14 cellular contexts compared by ENCODE assay signal in the genomic region with DNA sequence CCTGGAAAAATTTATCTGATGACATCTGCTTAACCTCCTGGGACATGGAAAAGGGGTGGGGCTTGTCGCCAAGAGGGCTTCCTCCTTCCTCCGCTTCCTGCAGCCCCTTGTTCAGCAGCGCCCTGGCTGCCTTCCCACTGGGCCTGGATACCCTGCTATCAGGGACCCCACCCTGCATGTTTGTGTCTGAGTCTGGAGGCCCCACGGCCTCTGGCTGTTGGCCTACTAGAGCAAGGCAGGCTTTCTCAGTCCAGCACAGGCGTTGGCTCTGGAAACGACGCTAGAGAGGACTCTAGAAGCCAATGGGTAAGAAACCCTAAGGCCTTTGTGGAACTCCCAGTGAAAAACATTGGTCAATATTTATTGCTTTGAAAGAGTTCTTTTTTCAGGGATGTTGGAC.
DNase-seq lines count a peak whose midpoint lies in the region; ATAC-seq, FAIRE-seq and TF ChIP-seq lines count a peak whose summit lies in the region.
"Had no signal": no experiment of that assay in that cellular context is flagged by ENCODE, and none has a peak within 500 bp of the region (broad histone marks: within the 10 kb centered on the region; RNA-seq: fewer than 3 reads in every experiment).

No MANE protein-coding gene starts in this region.

- POLR2A ChIA-PET in AG04450 (lab: Yijun Ruan, JAX) (no interaction called here), endothelial cell of umbilical vein (lab: Charles Lee) (no interaction called here)

- DNase-seq in AG04450 (ENCODE audit: low read depth, low spot score), result no peak
- peak; percentile 54 for DNase-seq in endothelial cell of umbilical vein (ENCODE audit: low read depth, low spot score)
- peak; percentile 42 for DNase-seq in left kidney (ENCODE audit: low read depth, low spot score)
- peak; percentile 73 for DNase-seq in sciatic nerve (ENCODE audit: low spot score)
- no peak for DNase-seq in SKM-1 treated with dmso at 0.1 percent for 144 hours (lab: John Stamatoyannopoulos, UW; ENCODE audit: unreplicated experiment)
- no peak for DNase-seq in D721Med (ENCODE audit: insufficient read length, low spot score)
- DNase-seq: activated naive CD8-positive, alpha-beta T cell treated with anti-CD3 and anti-CD28 coated beads, Interleukin-2, amount 10 ng/mL, durations not matched to agents 7 days and 5 days; COR-L47; naive thymus-derived CD4-positive, alpha-beta T cell; NCI-H2171 treated with DMSO at 0.1 percent for 48 hours; stimulated activated naive CD8-positive, alpha-beta T cell treated with anti-CD3 and anti-CD28 coated beads, Interleukin-15, amount 100 ng/mL, for 72 hours; SW 1271 had no signal

- H2AFZ ChIP-seq in endothelial cell of umbilical vein (ENCODE audit: low read depth, low read length), result peak overlapping the region; percentile 60

- no peaks in the 10 kb centered on the region for H3K9me1 ChIP-seq in endothelial cell of umbilical vein (replicated peaks; ENCODE audit: control insufficient read depth, extremely low read depth, insufficient read depth, low read length)

- no peak overlapping the region for H3K4me3 ChIP-seq in AG04450 (ENCODE audit: low read depth, low read length)
- no peak overlapping the region for H3K4me3 ChIP-seq in endothelial cell of umbilical vein (replicated peaks in 1 of 3; ENCODE audit: insufficient read depth in 1 of 3, low read depth in 1 of 3, low read length in 3 of 3)

- no TSS peak for BruUV-seq in endothelial cell of umbilical vein (replicated peaks; lab: Mats Ljungman, UMichigan)

- TF ChIP-seq POLR2A in endothelial cell of umbilical vein (IDR thresholded peaks at IDR 0.05; ENCODE audit: low read depth, low read length), result no peak

- H3K9me3 ChIP-seq in AG04450 (ENCODE audit: control insufficient read depth, insufficient read depth, low read length) (no peaks in the 10 kb centered on the region), endothelial cell of umbilical vein (replicated peaks; ENCODE audit: control insufficient read depth, insufficient read depth, low read length) (no peaks in the 10 kb centered on the region)

- H4K20me1 ChIP-seq in endothelial cell of umbilical vein (replicated peaks; ENCODE audit: control insufficient read depth, extremely low read depth, insufficient read depth, low read length), result no peaks in the 10 kb centered on the region

- H3K4me2 ChIP-seq in endothelial cell of umbilical vein (ENCODE audit: insufficient read depth, low read length), result no peak overlapping the region

- FAIRE-seq in endothelial cell of umbilical vein (lab: Jason Lieb, UNC) (no peak), D721Med (lab: Jason Lieb, UNC) (no peak)

- H3K4me1 ChIP-seq in endothelial cell of umbilical vein (ENCODE audit: control insufficient read depth, extremely low read depth, insufficient read depth, low read length), result peaks cover 6% of the 10 kb centered on the region

- no peaks in the 10 kb centered on the region for H3K79me2 ChIP-seq in endothelial cell of umbilical vein (ENCODE audit: control insufficient read depth, insufficient read depth, low read length)

- H3K36me3 ChIP-seq in endothelial cell of umbilical vein (ENCODE audit: control insufficient read depth in 2 of 2, extremely low read depth in 1 of 2, insufficient read depth in 2 of 2, low read length in 2 of 2), result no peaks in the 10 kb centered on the region

- ATAC-seq in sciatic nerve, result peak; percentile 81
- no peak for ATAC-seq in GM21447 (IDR thresholded peaks at IDR 0.05; ENCODE audit: unreplicated experiment)
- ATAC-seq in GM18870 (IDR thresholded peaks at IDR 0.05; ENCODE audit: unreplicated experiment), result no peak
- ATAC-seq: naive thymus-derived CD4-positive, alpha-beta T cell; stimulated activated naive CD8-positive, alpha-beta T cell treated with anti-CD3 and anti-CD28 coated beads, Interleukin-15, amount 100 ng/mL, for 72 hours had no signal

- TF ChIP-seq CTCF in AG04450 (IDR thresholded peaks at IDR 0.05; ENCODE audit: low read depth, low read length) (no peak), endothelial cell of umbilical vein (IDR thresholded peaks at IDR 0.05; ENCODE audit: extremely low read depth in 1 of 2, insufficient read depth in 1 of 2, low read depth in 1 of 2, low read length in 2 of 2) (no peak), D721Med (IDR thresholded peaks at IDR 0.05; ENCODE audit: insufficient read depth, missing control alignments) (no peak)

- dilution Hi-C loops in endothelial cell of umbilical vein (cut with MboI; ENCODE audit: extremely low pct_ligation_motif_present, low sequenced_read_pairs), result no loop called here

- no peak overlapping the region for H3K9ac ChIP-seq in endothelial cell of umbilical vein (replicated peaks; ENCODE audit: extremely low read depth, insufficient read depth, low read length)

- no peaks in the 10 kb centered on the region for H3K27me3 ChIP-seq in AG04450 (ENCODE audit: control insufficient read depth, insufficient read depth, low read length)
- no peaks in the 10 kb centered on the region for H3K27me3 ChIP-seq in endothelial cell of umbilical vein (ENCODE audit: control insufficient read depth in 2 of 2, insufficient read depth in 2 of 2, low read length in 2 of 2)

- intact Hi-C loops in endothelial cell of umbilical vein (cut with micrococcal nuclease), result no loop called here
- intact Hi-C loops in sciatic nerve (cut with DNase I), result no loop called here

- H3K27ac ChIP-seq in AG04450 (ENCODE audit: low read depth, low read length), result peak overlapping the region; percentile 12
- H3K27ac ChIP-seq in endothelial cell of umbilical vein (ENCODE audit: insufficient read depth, low read depth, low read length), result no peak overlapping the region

- CTCF ChIA-PET in AG04450 (lab: Charles Lee), result no interaction called here
- CTCF ChIA-PET in endothelial cell of umbilical vein (lab: Charles Lee), result no interaction called here

TF ChIP-seq in endothelial cell of umbilical vein, 7 proteins besides CTCF, POLR2A, EP300 and RAD21:
- TF ChIP-seq, protein P1, sequence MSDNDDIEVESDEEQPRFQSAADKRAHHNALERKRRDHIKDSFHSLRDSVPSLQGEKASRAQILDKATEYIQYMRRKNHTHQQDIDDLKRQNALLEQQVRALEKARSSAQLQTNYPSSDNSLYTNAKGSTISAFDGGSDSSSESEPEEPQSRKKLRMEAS (IDR thresholded peaks at IDR 0.05; ENCODE audit: insufficient read depth, insufficient read length), result no peak
- TF ChIP-seq MYC (IDR thresholded peaks at IDR 0.05; ENCODE audit: low read depth, low read length), result no peak
- no peak for TF ChIP-seq EZH2 (IDR thresholded peaks at IDR 0.05; ENCODE audit: borderline replicate concordance, low read depth, low read length, severe bottlenecking)
- no peak for TF ChIP-seq GATA2 (IDR thresholded peaks at IDR 0.05; ENCODE audit: insufficient read depth, insufficient read length, low read depth, low read length)
- no peak for TF ChIP-seq POLR2AphosphoS5 (IDR thresholded peaks at IDR 0.05; ENCODE audit: insufficient read depth, low read depth, low read length)
- no peak for TF ChIP-seq FOS (IDR thresholded peaks at IDR 0.05; ENCODE audit: borderline replicate concordance, insufficient read depth, low read length)
- no peak for TF ChIP-seq JUN (IDR thresholded peaks at IDR 0.05; ENCODE audit: borderline replicate concordance, insufficient read depth, insufficient read length, low read depth)
TF ChIP-seq in endothelial cell of umbilical vein: peak in this region for 0.

Comparison
In these comparisons a context has a peak if more than half of its experiments do, and no peak if none do; other contexts are left out.
1. DNase-seq: peak in endothelial cell of umbilical vein (single experiment), left kidney (single experiment) and sciatic nerve (single experiment); none in AG04450 (single experiment), SKM-1 treated with dmso at 0.1 percent for 144 hours (single experiment) and D721Med (single experiment).